In genomic region chr12:46449161-46449715, GRCh38 we compare ENCODE assay signal across 14 cellular contexts.
"Had no signal": no experiment of that assay in that cellular context is flagged by ENCODE, and none has a peak within 500 bp of the region (broad histone marks: within the 10 kb centered on the region; RNA-seq: fewer than 3 reads in every experiment).

No MANE protein-coding gene starts in this region.

- H3K27ac Mint-ChIP-seq: activated T-helper 1 cell treated with anti-CD3 and anti-CD28 coated beads, Interleukin-12 subunit alpha, Interleukin-12 subunit beta, Interleukin-2, Interleukin-4 antibody, amounts not matched to agents 30 ng/mL and 10 ng/mL and 1 ng/mL, durations not matched to agents 14 hours and 24 hours and 36 hours; memory B cell; WTC11 had no signal

- ATAC-seq: sciatic nerve, WTC11 had no signal

- H3K9me3 Mint-ChIP-seq: activated T-helper 1 cell treated with anti-CD3 and anti-CD28 coated beads, Interleukin-12 subunit alpha, Interleukin-12 subunit beta, Interleukin-2, Interleukin-4 antibody, amounts not matched to agents 30 ng/mL and 10 ng/mL and 1 ng/mL, durations not matched to agents 14 hours and 24 hours and 36 hours; memory B cell; neural crest cell had no signal

- H3K27me3 ChIP-seq: ascending aorta, breast epithelium, left lung, stomach, vagina had no signal

- H3K4me3 Mint-ChIP-seq: activated T-helper 1 cell treated with anti-CD3 and anti-CD28 coated beads, Interleukin-12 subunit alpha, Interleukin-12 subunit beta, Interleukin-2, Interleukin-4 antibody, amounts not matched to agents 30 ng/mL and 10 ng/mL and 1 ng/mL, durations not matched to agents 14 hours and 24 hours and 36 hours; memory B cell; neural crest cell; WTC11 had no signal

- DNase-seq: activated CD4-positive, alpha-beta T cell treated with anti-CD3 and anti-CD28 coated beads for 48 hours; activated CD8-positive, alpha-beta memory T cell treated with anti-CD3 and anti-CD28 coated beads for 24 hours; left lung; stomach; T-helper 2 cell had no signal

- H3K27me3 Mint-ChIP-seq: memory B cell had no signal

- H3K27ac ChIP-seq: left lung, vagina had no signal

- H3K9me3 ChIP-seq: ascending aorta, breast epithelium, left lung, stomach, thoracic aorta, vagina had no signal

- H3K36me3 ChIP-seq: ascending aorta, breast epithelium, left lung, stomach, thoracic aorta, vagina had no signal

- H3K4me3 ChIP-seq: ascending aorta, breast epithelium, left lung, stomach, thoracic aorta, vagina had no signal
